Comparison of ENCODE assay signal across 8 cellular contexts in genomic region chr19:6110360-6110977, GRCh38.
DNase-seq lines count a peak whose midpoint lies in the region; ATAC-seq and TF ChIP-seq lines count a peak whose summit lies in the region.

Gene RFX2 (minus strand): TSS chr19:6110500. CDS start chr19:6047496, 63,004 bp downstream.

- ATAC-seq in GM18519 (IDR thresholded peaks at IDR 0.05; ENCODE audit: low FRiP score, unreplicated experiment): peak; percentile 91
- ATAC-seq in HG03039 (IDR thresholded peaks at IDR 0.05; ENCODE audit: unreplicated experiment): peak; percentile 93

- DNase-seq in 8988T (peak; percentile 70), NCI-H2081 (lab: John Stamatoyannopoulos, UW) (peak; percentile 98 to 99), T1000 (lab: John Stamatoyannopoulos, UW) (peak; percentile 98), astrocyte of the spinal cord (ENCODE audit: low read depth, low spot score) (peak; percentile 99), hippocampal formation (lab: John Stamatoyannopoulos, UW) (peak; percentile 98 to 99), retina (peak; percentile 98)

- in situ Hi-C loops in astrocyte of the spinal cord (cut with HindIII; ENCODE audit: low sequenced_read_pairs): no loop called here

- H3K4me3 ChIP-seq in astrocyte of the spinal cord (ENCODE audit: low read depth, low read length): peak within 1 kb of the TSS; percentile 61

- TF ChIP-seq CTCF in astrocyte of the spinal cord (IDR thresholded peaks at IDR 0.05; ENCODE audit: low read depth, low read length): no peak

Comparison
In these comparisons a context has a peak if more than half of its experiments do, and no peak if none do; other contexts are left out.
1. Peak in every context shown above with its lines: DNase-seq, ATAC-seq and H3K4me3 ChIP-seq.